Comparison of ENCODE assay signal across 8 cellular contexts in genomic region chr1:145956776-145957442, GRCh38. TPM values are rescaled to one million over a fixed set of nuclear protein-coding genes. Genes with fewer than 3 reads are reported as not detected.
DNase-seq lines count a peak whose midpoint lies in the region; ATAC-seq and TF ChIP-seq lines count a peak whose summit lies in the region.

No MANE protein-coding gene starts in this region.

- H3K9me3 ChIP-seq in iPS-20b (ENCODE audit: insufficient read depth, low read depth, low read length) = no peaks in the 10 kb centered on the region; the same call in 1 of the 2 replicates
- no peaks in the 10 kb centered on the region for H3K9me3 ChIP-seq in spleen

- peak overlapping the region; percentile 81 for H3K4me3 ChIP-seq in iPS-20b (ENCODE audit: low read length)
- peak overlapping the region; percentile 50 to 91 (median 80) for H3K4me3 ChIP-seq in spleen

- no peak for TF ChIP-seq CTCF in spleen (IDR thresholded peaks at IDR 0.05 in 8 of 11, conservative IDR thresholded peaks at IDR 0.05 in 3 of 11)

- no peaks in the 10 kb centered on the region for H3K27me3 Mint-ChIP-seq in activated T-cell treated with anti-CD3 and anti-CD28 coated beads, Interleukin-2, amount 50 U/mL, for 4 hours (ENCODE audit: low read depth)

- no peak for DNase-seq in activated T-cell treated with anti-CD3 and anti-CD28 coated beads, Interleukin-2, amount 50 U/mL, for 4 hours
- DNase-seq in activated T-cell treated with anti-CD3 and anti-CD28 coated beads for 4 hours (no peak), amniotic epithelial cell (ENCODE audit: low read depth) (peak; percentile 40), spleen (no peak), occipital lobe (lab: John Stamatoyannopoulos, UW) (no peak), posterior cingulate gyrus (no peak)

- ATAC-seq in activated T-cell treated with anti-CD3 and anti-CD28 coated beads, Interleukin-2, amount 50 U/mL, for 4 hours = no peak
- no peak for ATAC-seq in HG02798 (IDR thresholded peaks at IDR 0.05; ENCODE audit: poor library complexity, unreplicated experiment)

- no peaks in the 10 kb centered on the region for H3K36me3 ChIP-seq in iPS-20b (ENCODE audit: insufficient read depth, low read depth, low read length)
- peaks cover 0 to 11% (median 0%) of the 10 kb centered on the region in 6 donors for H3K36me3 ChIP-seq in spleen

- H3K4me1 Mint-ChIP-seq in activated T-cell treated with anti-CD3 and anti-CD28 coated beads, Interleukin-2, amount 50 U/mL, for 4 hours (ENCODE audit: low read depth) = peaks cover 71% of the 10 kb centered on the region

- H3K27ac ChIP-seq in iPS-20b (ENCODE audit: low read length) (no peak overlapping the region), spleen (peak overlapping the region; percentile 76 to 99 (median 96))

- peaks cover 4% of the 10 kb centered on the region for H3K36me3 Mint-ChIP-seq in activated T-cell treated with anti-CD3 and anti-CD28 coated beads, Interleukin-2, amount 50 U/mL, for 4 hours (ENCODE audit: insufficient read depth)

- H3K4me3 Mint-ChIP-seq in activated T-cell treated with anti-CD3 and anti-CD28 coated beads, Interleukin-2, amount 50 U/mL, for 4 hours = peak overlapping the region; percentile 93

- no peaks in the 10 kb centered on the region for H3K9me3 Mint-ChIP-seq in activated T-cell treated with anti-CD3 and anti-CD28 coated beads, Interleukin-2, amount 50 U/mL, for 4 hours

- H3K9ac ChIP-seq in iPS-20b (ENCODE audit: low read depth, low read length) = peak overlapping the region; percentile 61; the same call in 1 of the 2 replicates

- H3K4me1 ChIP-seq in iPS-20b (ENCODE audit: insufficient read depth, low read length) (peaks cover 5% of the 10 kb centered on the region; the same call in 1 of the 2 replicates), spleen (peaks cover 33 to 94% (median 74%) of the 10 kb centered on the region in 6 donors)

- no peak for TF ChIP-seq POLR2A in spleen (IDR thresholded peaks at IDR 0.05)

- 2 to 6% (median 3%) methylated on average over 3 of the region's 3 CpGs for WGBS in spleen, 5 donors

- intact Hi-C loops in spleen (cut with DNase I; ENCODE audit: low total_unique reads) = no loop called here
- intact Hi-C loops in posterior cingulate gyrus (cut with DNase I) = loop anchor here (2.0 to 5.0 kb wide), 4 partner anchors 30 to 80 kb away; partner anchors contain the start of genes PEX11B and RBM8A

- H3K27me3 ChIP-seq in iPS-20b (ENCODE audit: insufficient read depth, low read length) = peaks cover 72% of the 10 kb centered on the region
- H3K27me3 ChIP-seq in spleen (replicated peaks in 1 of 7) = peaks cover 0 to 10% (median 0%) of the 10 kb centered on the region in 7 donors

RNA-seq across cellular contexts. Expression of gene LIX1L, which starts 0.9 kb away (rescaled TPM):
- 10 to 100 TPM; 40.7 to 43.3 (median 41.9) TPM for total RNA-seq in activated T-cell treated with anti-CD3 and anti-CD28 coated beads, Interleukin-2, amount 50 U/mL, for 4 hours
- total RNA-seq in spleen = 10 to 100 TPM; 35.1 to 52.9 (median 39.5) TPM
- 10 to 100 TPM; 11.0 to 17.8 (median 14.4) TPM for polyA plus RNA-seq in spleen
- 22.1 TPM for total RNA-seq in occipital lobe

RNA-seq across cellular contexts. Expression of gene ANKRD34A, which starts 7.5 kb away (rescaled TPM):
- total RNA-seq in activated T-cell treated with anti-CD3 and anti-CD28 coated beads, Interleukin-2, amount 50 U/mL, for 4 hours = 1 to 10 TPM; 6.2 to 8.7 (median 7.6) TPM
- total RNA-seq in spleen (1 to 10 TPM in 5 of 7 donors, under 1 TPM in 2; 0.79 to 3.1 (median 1.2) TPM), occipital lobe (2.2 TPM)
- under 1 TPM; 0.57 to 0.99 (median 0.62) TPM for polyA plus RNA-seq in spleen

RNA-seq across cellular contexts. Expression of gene POLR3GL, which starts 7.6 kb away (rescaled TPM):
- 10 to 100 TPM; 11.7 to 14.5 (median 13.9) TPM for total RNA-seq in activated T-cell treated with anti-CD3 and anti-CD28 coated beads, Interleukin-2, amount 50 U/mL, for 4 hours
- total RNA-seq in spleen = 10 to 100 TPM; 22.1 to 34.0 (median 31.1) TPM
- 10 to 100 TPM; 55.6 to 69.2 (median 63.0) TPM for polyA plus RNA-seq in spleen
- 16.2 TPM for total RNA-seq in occipital lobe

RNA-seq across cellular contexts. Expression of gene RBM8A, which starts 29.6 kb away (rescaled TPM):
- total RNA-seq in activated T-cell treated with anti-CD3 and anti-CD28 coated beads, Interleukin-2, amount 50 U/mL, for 4 hours = 100 to 1,000 TPM; 603 to 609 (median 606) TPM
- total RNA-seq in spleen (100 to 1,000 TPM; 111 to 187 (median 122) TPM), occipital lobe (81.6 TPM)
- polyA plus RNA-seq in spleen = 100 to 1,000 TPM in 2 of 3 donors, 10 to 100 TPM in 1; 87.0 to 117 (median 101) TPM

RNA-seq across cellular contexts. Expression of gene PEX11B, which starts 38.4 kb away (rescaled TPM):
- 10 to 100 TPM; 26.3 to 28.6 (median 28.0) TPM for total RNA-seq in activated T-cell treated with anti-CD3 and anti-CD28 coated beads, Interleukin-2, amount 50 U/mL, for 4 hours
- total RNA-seq in spleen (10 to 100 TPM; 23.4 to 35.4 (median 32.3) TPM), occipital lobe (30.9 TPM)
- polyA plus RNA-seq in spleen = 10 to 100 TPM; 20.3 to 28.0 (median 26.7) TPM
